Comparison of ENCODE assay signal across 10 cellular contexts in genomic region chr12:93819048-93819491, GRCh38.
DNase-seq lines count a peak whose midpoint lies in the region; ATAC-seq, FAIRE-seq and TF ChIP-seq lines count a peak whose summit lies in the region.
"Had no signal": no experiment of that assay in that cellular context is flagged by ENCODE, and none has a peak within 500 bp of the region (broad histone marks: within the 10 kb centered on the region; RNA-seq: fewer than 3 reads in every experiment).

No MANE protein-coding gene starts in this region.

- no peak for TF ChIP-seq CTCF in bronchial epithelial cell (IDR thresholded peaks at IDR 0.05; ENCODE audit: insufficient read depth, low read length, severe bottlenecking)
- TF ChIP-seq CTCF in keratinocyte (optimal IDR thresholded peaks at IDR 0.05 in 1 of 3, IDR thresholded peaks at IDR 0.05 in 1 of 3, conservative IDR thresholded peaks at IDR 0.05 in 1 of 3; ENCODE audit: extremely low read depth in 1 of 3, insufficient read depth in 2 of 3, low read length in 3 of 3) = no peak
- no peak for TF ChIP-seq CTCF in sigmoid colon (IDR thresholded peaks at IDR 0.05)

- no peaks in the 10 kb centered on the region for H3K27me3 Mint-ChIP-seq in T-helper 17 cell

- H3K4me2 ChIP-seq in keratinocyte (ENCODE audit: control insufficient read depth, extremely low read depth, insufficient read depth, low read depth, low read length) = no peak overlapping the region

- no peak for ATAC-seq in T-helper 17 cell
- no peak for ATAC-seq in GM19351 (IDR thresholded peaks at IDR 0.05; ENCODE audit: unreplicated experiment)

- H3K79me2 ChIP-seq in keratinocyte (ENCODE audit: control insufficient read depth, insufficient read depth, low read length) = no peaks in the 10 kb centered on the region

- peak overlapping the region; percentile 42 for H2AFZ ChIP-seq in keratinocyte (ENCODE audit: control insufficient read depth, low read length)

- TF ChIP-seq EP300 in sigmoid colon (IDR thresholded peaks at IDR 0.05) = peak in 3 of 4 donors; percentile 57 to 82 (median 80)

- H3K4me3 Mint-ChIP-seq in T-helper 17 cell = no peak overlapping the region

- no peaks in the 10 kb centered on the region for H3K4me1 ChIP-seq in keratinocyte (ENCODE audit: control insufficient read depth, extremely low read depth, insufficient read depth, low read length)
- peaks cover 0 to 75% (median 63%) of the 10 kb centered on the region in 4 donors for H3K4me1 ChIP-seq in sigmoid colon

- H3K36me3 ChIP-seq in bronchial epithelial cell (ENCODE audit: control insufficient read depth, insufficient read depth, low read length) = no peaks in the 10 kb centered on the region
- H3K36me3 ChIP-seq in keratinocyte (ENCODE audit: control insufficient read depth in 2 of 2, extremely low read depth in 1 of 2, insufficient read depth in 2 of 2, low read length in 2 of 2) = no peaks in the 10 kb centered on the region
- H3K36me3 ChIP-seq in sigmoid colon = no peaks in the 10 kb centered on the region

- no peak overlapping the region for H3K27ac Mint-ChIP-seq in T-helper 17 cell

- H3K4me1 Mint-ChIP-seq in T-helper 17 cell = peaks cover 3% of the 10 kb centered on the region

- H3K27ac ChIP-seq in keratinocyte (ENCODE audit: control insufficient read depth, insufficient read depth, low read length) (no peak overlapping the region), sigmoid colon (peak overlapping the region; percentile 75 to 91 (median 90))

- intact Hi-C loops in sigmoid colon (cut with DNase I) = loop anchor here (10.0 kb wide), 1 partner anchor 144 kb away; the partner anchor contains the start of gene CRADD

- DNase-seq in ELR (ENCODE audit: low read depth) (peak; percentile 28), bronchial epithelial cell (ENCODE audit: low read depth) (peak; percentile 23), keratinocyte (ENCODE audit: low read depth, low spot score) (no peak), sigmoid colon (peak; percentile 96), T-helper 17 cell (no peak), NCI-H748 treated with DMSO at 0.1 percent for 48 hours (lab: John Stamatoyannopoulos, UW) (no peak), SHP77 treated with DMSO at 0.1 percent for 48 hours (lab: John Stamatoyannopoulos, UW) (no peak)
- DNase-seq: DMS53 had no signal

- H3K4me3 ChIP-seq in bronchial epithelial cell (ENCODE audit: low read depth, low read length) (no peak overlapping the region), keratinocyte (ENCODE audit: control insufficient read depth in 2 of 3, extremely low read depth in 1 of 3, insufficient read depth in 2 of 3, low read depth in 1 of 3, low read length in 3 of 3) (no peak overlapping the region), sigmoid colon (no peak overlapping the region)

- FAIRE-seq in bronchial epithelial cell (lab: Jason Lieb, UNC) = no peak
- no peak for FAIRE-seq in keratinocyte (lab: Jason Lieb, UNC)
- FAIRE-seq: endometrium had no signal

- no peaks in the 10 kb centered on the region for H4K20me1 ChIP-seq in keratinocyte (ENCODE audit: control insufficient read depth, extremely low read depth, insufficient read depth, low read length)

- no peak overlapping the region for H3K9ac ChIP-seq in keratinocyte (ENCODE audit: control insufficient read depth, extremely low read depth, insufficient read depth, low read length)

- no peaks in the 10 kb centered on the region for H3K9me1 ChIP-seq in keratinocyte (ENCODE audit: control insufficient read depth, extremely low read depth, insufficient read depth, low read length)

- H3K36me3 Mint-ChIP-seq in T-helper 17 cell (ENCODE audit: low read depth) = no peaks in the 10 kb centered on the region

- dilution Hi-C loops in keratinocyte (cut with MboI; ENCODE audit: extremely low pct_ligation_motif_present, low sequenced_read_pairs) = no loop called here

- no peak for TF ChIP-seq POLR2A in sigmoid colon (IDR thresholded peaks at IDR 0.05)

- WGBS in sigmoid colon, 2 donors = 76% methylated on average over 4 of the region's 4 CpGs

- no peaks in the 10 kb centered on the region for H3K9me3 ChIP-seq in keratinocyte (ENCODE audit: control insufficient read depth, low read depth, low read length)
- no peaks in the 10 kb centered on the region for H3K9me3 ChIP-seq in sigmoid colon
- no peaks in the 10 kb centered on the region for H3K9me3 ChIP-seq in T-helper 17 cell (ENCODE audit: control insufficient read depth, low read length, poor library complexity, severe bottlenecking)

- H3K27me3 ChIP-seq in bronchial epithelial cell (ENCODE audit: control insufficient read depth, insufficient read depth, low read length) (no peaks in the 10 kb centered on the region), keratinocyte (ENCODE audit: control insufficient read depth, extremely low read depth, insufficient read depth, low read length) (no peaks in the 10 kb centered on the region), sigmoid colon (no peaks in the 10 kb centered on the region)

Comparison
In these comparisons a context has a peak if more than half of its experiments do, and no peak if none do; other contexts are left out.
1. DNase-seq: peak in ELR (single experiment), bronchial epithelial cell (single experiment) and sigmoid colon (single experiment); none in keratinocyte (single experiment), T-helper 17 cell (0 of 3), NCI-H748 treated with DMSO at 0.1 percent for 48 hours (single experiment) and SHP77 treated with DMSO at 0.1 percent for 48 hours (single experiment).